33 cellular contexts compared by ENCODE assay signal in genomic region chr6:26609463-26609862, GRCh38.
"Had no signal": no experiment of that assay in that cellular context is flagged by ENCODE, and none has a peak within 500 bp of the region (broad histone marks: within the 10 kb centered on the region; RNA-seq: fewer than 3 reads in every experiment).

No MANE protein-coding gene starts in this region.

- H3K9me3 Mint-ChIP-seq: activated CD4-positive, alpha-beta memory T cell treated with anti-CD3 and anti-CD28 coated beads for 36 hours; activated CD4-positive, alpha-beta T cell treated with anti-CD3 and anti-CD28 coated beads, Interleukin-2, amount 10 ng/mL, durations not matched to agents 24 days and 14 days; activated naive CD4-positive, alpha-beta T cell treated with anti-CD3 and anti-CD28 coated beads for 36 hours; activated naive CD4-positive, alpha-beta T cell treated with anti-CD3 and anti-CD28 coated beads, Interleukin-2, amount 50 U/mL, for 24 hours; activated naive CD8-positive, alpha-beta T cell treated with anti-CD3 and anti-CD28 coated beads for 36 hours; activated naive CD8-positive, alpha-beta T cell treated with anti-CD3 and anti-CD28 coated beads, Interleukin-2, amount 50 U/mL, for 24 hours; activated T-helper 1 cell treated with anti-CD3 and anti-CD28 coated beads, Interleukin-12 subunit alpha, Interleukin-12 subunit beta, Interleukin-2, Interleukin-4 antibody, amounts not matched to agents 30 ng/mL and 10 ng/mL and 1 ng/mL, durations not matched to agents 14 hours and 24 hours and 36 hours; activated T-helper 2 cell treated with anti-CD3 and anti-CD28 coated beads, Interferon-gamma antibody, Interleukin-2, Interleukin-4, amounts not matched to agents 10 μg/mL and 5 μg/mL and 100 μg/mL, durations not matched to agents 14 hours and 24 hours and 36 hours; effector memory CD8-positive, alpha-beta T cell had no signal

- H3K4me3 ChIP-seq: adrenal gland, body of pancreas, esophagus muscularis mucosa, gastrocnemius medialis, heart left ventricle had no signal

- H3K9me3 ChIP-seq: adrenal gland, body of pancreas, esophagus muscularis mucosa, gastrocnemius medialis, heart left ventricle had no signal

- H3K27ac Mint-ChIP-seq: activated CD4-positive, alpha-beta memory T cell treated with anti-CD3 and anti-CD28 coated beads for 36 hours; activated CD4-positive, alpha-beta T cell treated with anti-CD3 and anti-CD28 coated beads for 36 hours; activated CD4-positive, alpha-beta T cell treated with anti-CD3 and anti-CD28 coated beads, Interleukin-2, amount 10 ng/mL, durations not matched to agents 24 days and 14 days; activated CD8-positive, alpha-beta memory T cell treated with anti-CD3 and anti-CD28 coated beads, Interleukin-2, amount 10 ng/mL, durations not matched to agents 7 days and 5 days; activated CD8-positive, alpha-beta T cell treated with anti-CD3 and anti-CD28 coated beads, Interleukin-2, amount 10 ng/mL, durations not matched to agents 7 days and 5 days; activated naive CD4-positive, alpha-beta T cell treated with anti-CD3 and anti-CD28 coated beads for 36 hours; activated naive CD4-positive, alpha-beta T cell treated with anti-CD3 and anti-CD28 coated beads, Interleukin-2, amount 50 U/mL, for 24 hours; activated naive CD8-positive, alpha-beta T cell treated with anti-CD3 and anti-CD28 coated beads for 36 hours; activated naive CD8-positive, alpha-beta T cell treated with anti-CD3 and anti-CD28 coated beads, Interleukin-2, amount 50 U/mL, for 24 hours; activated T-helper 1 cell treated with anti-CD3 and anti-CD28 coated beads, Interleukin-12 subunit alpha, Interleukin-12 subunit beta, Interleukin-2, Interleukin-4 antibody, amounts not matched to agents 30 ng/mL and 10 ng/mL and 1 ng/mL, durations not matched to agents 14 hours and 24 hours and 36 hours; activated T-helper 2 cell treated with anti-CD3 and anti-CD28 coated beads, Interferon-gamma antibody, Interleukin-2, Interleukin-4, amounts not matched to agents 10 μg/mL and 5 μg/mL and 100 μg/mL, durations not matched to agents 14 hours and 24 hours and 36 hours; effector memory CD8-positive, alpha-beta T cell had no signal

- H3K4me1 ChIP-seq: adrenal gland, foreskin keratinocyte had no signal

- H3K36me3 Mint-ChIP-seq: activated CD4-positive, alpha-beta memory T cell treated with anti-CD3 and anti-CD28 coated beads for 36 hours; activated CD8-positive, alpha-beta memory T cell treated with anti-CD3 and anti-CD28 coated beads, Interleukin-2, amount 10 ng/mL, durations not matched to agents 7 days and 5 days; activated naive CD4-positive, alpha-beta T cell treated with anti-CD3 and anti-CD28 coated beads, Interleukin-2, amount 50 U/mL, for 24 hours; activated naive CD8-positive, alpha-beta T cell treated with anti-CD3 and anti-CD28 coated beads for 36 hours had no signal

- H3K27ac ChIP-seq: adrenal gland, body of pancreas, esophagus muscularis mucosa, foreskin keratinocyte, gastrocnemius medialis, heart left ventricle had no signal

- ATAC-seq: activated CD4-positive, alpha-beta T cell treated with anti-CD3 and anti-CD28 coated beads for 36 hours; activated CD8-positive, alpha-beta memory T cell treated with anti-CD3 and anti-CD28 coated beads, Interleukin-2, amount 10 ng/mL, durations not matched to agents 7 days and 5 days; activated CD8-positive, alpha-beta T cell treated with anti-CD3 and anti-CD28 coated beads, Interleukin-2, amount 10 ng/mL, durations not matched to agents 7 days and 5 days; activated naive CD8-positive, alpha-beta T cell treated with anti-CD3 and anti-CD28 coated beads, Interleukin-2, amount 50 U/mL, for 24 hours; body of pancreas; effector memory CD8-positive, alpha-beta T cell; foreskin keratinocyte; gastrocnemius medialis; heart left ventricle had no signal

- H3K27me3 Mint-ChIP-seq: activated naive CD4-positive, alpha-beta T cell treated with anti-CD3 and anti-CD28 coated beads, Interleukin-2, amount 50 U/mL, for 24 hours had no signal

- H3K4me3 Mint-ChIP-seq: activated CD4-positive, alpha-beta memory T cell treated with anti-CD3 and anti-CD28 coated beads for 36 hours; activated CD4-positive, alpha-beta T cell treated with anti-CD3 and anti-CD28 coated beads for 36 hours; activated CD4-positive, alpha-beta T cell treated with anti-CD3 and anti-CD28 coated beads, Interleukin-2, amount 10 ng/mL, durations not matched to agents 24 days and 14 days; activated CD8-positive, alpha-beta memory T cell treated with anti-CD3 and anti-CD28 coated beads, Interleukin-2, amount 10 ng/mL, durations not matched to agents 7 days and 5 days; activated CD8-positive, alpha-beta T cell treated with anti-CD3 and anti-CD28 coated beads, Interleukin-2, amount 10 ng/mL, durations not matched to agents 7 days and 5 days; activated naive CD4-positive, alpha-beta T cell treated with anti-CD3 and anti-CD28 coated beads for 36 hours; activated naive CD4-positive, alpha-beta T cell treated with anti-CD3 and anti-CD28 coated beads, Interleukin-2, amount 50 U/mL, for 24 hours; activated naive CD8-positive, alpha-beta T cell treated with anti-CD3 and anti-CD28 coated beads for 36 hours; activated naive CD8-positive, alpha-beta T cell treated with anti-CD3 and anti-CD28 coated beads, Interleukin-2, amount 50 U/mL, for 24 hours; activated T-helper 1 cell treated with anti-CD3 and anti-CD28 coated beads, Interleukin-12 subunit alpha, Interleukin-12 subunit beta, Interleukin-2, Interleukin-4 antibody, amounts not matched to agents 30 ng/mL and 10 ng/mL and 1 ng/mL, durations not matched to agents 14 hours and 24 hours and 36 hours; effector memory CD8-positive, alpha-beta T cell had no signal

- H3K36me3 ChIP-seq: adrenal gland, esophagus muscularis mucosa, gastrocnemius medialis, heart left ventricle had no signal

- DNase-seq: activated CD4-positive, alpha-beta memory T cell treated with anti-CD3 and anti-CD28 coated beads for 36 hours; activated CD4-positive, alpha-beta T cell treated with anti-CD3 and anti-CD28 coated beads for 36 hours; activated CD4-positive, alpha-beta T cell treated with anti-CD3 and anti-CD28 coated beads, Interleukin-2, amount 10 ng/mL, durations not matched to agents 24 days and 14 days; activated CD4-positive, CD25-positive, alpha-beta regulatory T cell; activated CD4-positive, CD25-positive, alpha-beta regulatory T cell treated with anti-CD3 and anti-CD28 coated beads, Interleukin-2, amount 50 U/mL, for 72 hours; activated CD8-positive, alpha-beta memory T cell treated with anti-CD3 and anti-CD28 coated beads, Interleukin-2, amount 10 ng/mL, durations not matched to agents 7 days and 5 days; activated CD8-positive, alpha-beta memory T cell treated with anti-CD3 and anti-CD28 coated beads, Interleukin-2, amount 50 U/mL, for 4 hours; activated CD8-positive, alpha-beta T cell treated with anti-CD3 and anti-CD28 coated beads, Interleukin-2, amount 10 ng/mL, durations not matched to agents 7 days and 5 days; activated effector memory CD4-positive, alpha-beta T cell treated with anti-CD3 and anti-CD28 coated beads, Interleukin-2, amount 50 U/mL, for 16 hours; activated naive CD4-positive, alpha-beta T cell treated with anti-CD3 and anti-CD28 coated beads for 36 hours; activated naive CD8-positive, alpha-beta T cell treated with anti-CD3 and anti-CD28 coated beads for 36 hours; activated naive CD8-positive, alpha-beta T cell treated with anti-CD3 and anti-CD28 coated beads, Interleukin-2, amount 50 U/mL, for 24 hours; activated T-cell treated with anti-CD3 and anti-CD28 coated beads, Interleukin-2, amount 50 U/mL, for 1 hour; activated T-cell treated with anti-CD3 and anti-CD28 coated beads, Interleukin-2, amount 50 U/mL, for 48 hours; adrenal gland; amygdala; aorta; body of pancreas; caudate nucleus; cortex of kidney; dermis blood vessel endothelial cell; effector CD4-positive, alpha-beta T cell; effector memory CD8-positive, alpha-beta T cell; erythroblast; foreskin keratinocyte; gastrocnemius medialis; glutamatergic neuron; heart left ventricle; T-helper 2 cell had no signal
